Comparison of ENCODE assay signal across 8 cellular contexts in the genomic region with DNA sequence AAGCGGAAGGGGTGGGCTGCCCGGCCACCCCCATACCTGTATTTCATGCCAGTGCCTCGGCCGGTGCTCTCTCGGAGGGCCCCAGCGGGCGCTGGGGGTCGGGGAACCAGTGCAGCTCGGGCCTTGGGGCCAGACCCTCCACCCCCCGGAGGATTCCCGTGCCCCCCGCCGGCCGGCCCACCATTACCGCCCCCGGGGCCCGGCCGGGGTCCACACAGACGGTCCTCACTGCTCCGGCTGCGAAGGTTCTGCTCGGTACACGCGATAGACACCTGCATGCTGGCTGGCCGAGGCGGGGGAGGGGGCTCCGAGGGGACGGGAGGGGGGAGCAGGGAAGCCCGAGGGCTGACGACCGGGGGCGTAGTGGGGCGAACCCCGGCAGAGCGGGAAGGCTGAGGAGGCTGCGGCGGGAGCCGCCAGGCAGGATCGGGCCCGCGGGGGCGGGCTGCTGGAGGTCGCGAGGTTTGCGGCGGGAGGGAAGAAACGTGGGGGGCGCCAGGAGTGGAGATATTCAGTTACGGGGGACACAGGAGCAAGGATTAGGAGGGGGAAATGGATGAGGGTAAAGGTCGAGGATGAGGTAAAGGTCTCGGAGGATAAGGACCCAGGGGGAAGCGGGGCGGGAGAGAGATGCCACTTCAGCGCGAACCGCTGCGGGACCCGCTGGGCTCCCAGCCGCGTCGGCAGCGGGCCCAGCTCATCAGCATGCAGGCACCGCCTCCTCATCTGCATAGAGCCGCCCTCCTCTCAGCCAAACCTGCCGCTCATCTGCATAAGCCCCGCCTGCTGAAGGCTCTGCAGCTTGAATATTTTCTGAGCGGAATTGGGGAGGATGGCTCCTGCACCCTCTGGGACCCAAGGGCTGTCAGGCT. TPM values are rescaled to one million over a fixed set of nuclear protein-coding genes. Genes with fewer than 3 reads are reported as not detected.
A peak's percentile ranks its signal among the peaks of the same experiment; 100 is the strongest.
DNase-seq lines count a peak whose midpoint lies in the region; ATAC-seq and TF ChIP-seq lines count a peak whose summit lies in the region.

A gene (minus strand): TSS at position 699 of the 872 bp plus-strand sequence. CDS start 421 bp downstream, at position 278.

- CTCF ChIA-PET in activated CD4-positive, alpha-beta T cell treated with anti-CD3 and anti-CD28 coated beads, Interleukin-2, amount 10 ng/mL, durations not matched to agents 7 days and 5 days (lab: Charles Lee) = interaction anchor here (0.6 to 0.9 kb wide), 3 partner anchors 12 to 61 kb away, joined by 3 to 6 read pairs (median 4); a partner anchor contains a TSS

- DNase-seq in activated CD8-positive, alpha-beta memory T cell treated with anti-CD3 and anti-CD28 coated beads, Interleukin-2, amount 50 U/mL, for 4 hours = peak; percentile 39
- DNase-seq in activated CD8-positive, alpha-beta memory T cell treated with anti-CD3 and anti-CD28 coated beads for 24 hours = no peak
- peak; percentile 60 for DNase-seq in activated CD4-positive, alpha-beta T cell treated with anti-CD3 and anti-CD28 coated beads, Interleukin-2, amount 10 ng/mL, durations not matched to agents 7 days and 5 days
- DNase-seq in endodermal cell = peak; percentile 97
- DNase-seq in GM10266 (ENCODE audit: extremely low spot score) = no peak

- H3K27ac Mint-ChIP-seq in activated CD4-positive, alpha-beta T cell treated with anti-CD3 and anti-CD28 coated beads, Interleukin-2, amount 10 ng/mL, durations not matched to agents 7 days and 5 days = peak within 1 kb of the TSS; percentile 96
- H3K27ac Mint-ChIP-seq in endodermal cell (peak within 1 kb of the TSS; percentile 75), nephron (peak within 1 kb of the TSS; percentile 75 to 91 (median 81))

- no peak within 1 kb of the TSS for H3K9ac ChIP-seq in endodermal cell (ENCODE audit: extremely low read depth, low read length, poor library complexity, severe bottlenecking)

- no peaks in the 10 kb centered on the region for H3K27me3 Mint-ChIP-seq in activated CD4-positive, alpha-beta T cell treated with anti-CD3 and anti-CD28 coated beads, Interleukin-2, amount 10 ng/mL, durations not matched to agents 7 days and 5 days
- H3K27me3 Mint-ChIP-seq in endodermal cell (ENCODE audit: insufficient read depth) (peaks cover 53% of the 10 kb centered on the region), nephron (ENCODE audit: low read depth) (no peaks in the 10 kb centered on the region)

- peak within 1 kb of the TSS; percentile 95 for H3K4me3 ChIP-seq in endodermal cell (ENCODE audit: low read length)

- no peak within 1 kb of the TSS for H3K27ac ChIP-seq in endodermal cell (ENCODE audit: low read depth, low read length)

- no peaks in the 10 kb centered on the region for H3K9me3 Mint-ChIP-seq in activated CD4-positive, alpha-beta T cell treated with anti-CD3 and anti-CD28 coated beads, Interleukin-2, amount 10 ng/mL, durations not matched to agents 7 days and 5 days
- H3K9me3 Mint-ChIP-seq in endodermal cell (no peaks in the 10 kb centered on the region), nephron (no peaks in the 10 kb centered on the region)

- 7 to 16% methylated on average over 14 to 67 of the region's 67 CpGs for WGBS in endodermal cell (ENCODE audit: insufficient coverage in 1 of 2, insufficient read length in 1 of 2), 2 experiments

- peaks cover 18% of the 10 kb centered on the region for H3K36me3 Mint-ChIP-seq in activated CD4-positive, alpha-beta T cell treated with anti-CD3 and anti-CD28 coated beads, Interleukin-2, amount 10 ng/mL, durations not matched to agents 7 days and 5 days (ENCODE audit: low read depth)
- H3K36me3 Mint-ChIP-seq in endodermal cell (ENCODE audit: low read depth) (peaks cover 4% of the 10 kb centered on the region), nephron (ENCODE audit: low read depth) (peaks cover 8% of the 10 kb centered on the region)

- POLR2A ChIA-PET in activated CD4-positive, alpha-beta T cell treated with anti-CD3 and anti-CD28 coated beads, Interleukin-2, amount 10 ng/mL, durations not matched to agents 7 days and 5 days (lab: Charles Lee) = interaction anchor here (0.6 kb wide), 1 partner anchor 26 kb away, joined by 3 read pairs; no protein-coding TSS in a partner anchor

- H3K36me3 ChIP-seq in endodermal cell (ENCODE audit: control insufficient read depth, insufficient read depth, low read length) = peaks cover 9% of the 10 kb centered on the region

- H3K27me3 ChIP-seq in endodermal cell (ENCODE audit: control insufficient read depth, insufficient read depth, low read length, poor library complexity, severe bottlenecking) = peaks cover 28% of the 10 kb centered on the region

- no peak for ATAC-seq in HG03571 (IDR thresholded peaks at IDR 0.05; ENCODE audit: unreplicated experiment)
- ATAC-seq in HG03280 (IDR thresholded peaks at IDR 0.05; ENCODE audit: unreplicated experiment) = no peak

- H3K4me1 Mint-ChIP-seq in activated CD4-positive, alpha-beta T cell treated with anti-CD3 and anti-CD28 coated beads, Interleukin-2, amount 10 ng/mL, durations not matched to agents 7 days and 5 days = peaks cover 38% of the 10 kb centered on the region
- H3K4me1 Mint-ChIP-seq in endodermal cell (peaks cover 32% of the 10 kb centered on the region), nephron (peaks cover 31% of the 10 kb centered on the region)

- H3K4me3 Mint-ChIP-seq in activated CD4-positive, alpha-beta T cell treated with anti-CD3 and anti-CD28 coated beads, Interleukin-2, amount 10 ng/mL, durations not matched to agents 7 days and 5 days = peak within 1 kb of the TSS; percentile 94
- H3K4me3 Mint-ChIP-seq in endodermal cell = peak within 1 kb of the TSS; percentile 99
- peak within 1 kb of the TSS; percentile 95 to 98 (median 96) for H3K4me3 Mint-ChIP-seq in nephron

- H3K9me3 ChIP-seq in endodermal cell (ENCODE audit: control insufficient read depth, low read length) = no peaks in the 10 kb centered on the region

- H3K4me1 ChIP-seq in endodermal cell (ENCODE audit: control insufficient read depth, insufficient read depth, low read length) = peaks cover 5% of the 10 kb centered on the region

- no peak for TF ChIP-seq CTCF in endodermal cell (conservative IDR thresholded peaks at IDR 0.05)
- TF ChIP-seq CTCF in nephron (IDR thresholded peaks at IDR 0.05; ENCODE audit: unreplicated experiment in 3 of 3) = no peak
- TF ChIP-seq CTCF in GM10266 (IDR thresholded peaks at IDR 0.05; ENCODE audit: control insufficient read depth, insufficient read depth, low read depth, missing control alignments) = no peak

RNA-seq across cellular contexts. Expression of the gene that starts here (rescaled TPM):
- 10 to 100 TPM; 11.8 to 12.4 TPM for total RNA-seq in activated CD4-positive, alpha-beta T cell treated with anti-CD3 and anti-CD28 coated beads, Interleukin-2, amount 10 ng/mL, durations not matched to agents 7 days and 5 days
- total RNA-seq in endodermal cell = 1 to 10 TPM; 4.0 to 6.5 TPM
- 16.3 TPM for polyA plus RNA-seq in endodermal cell (2013, experiment 1 of 2)
- polyA plus RNA-seq in endodermal cell (2013, experiment 2 of 2) = 15.3 TPM

Comparison
In these comparisons a context has a peak if more than half of its experiments do, and no peak if none do; other contexts are left out.
1. DNase-seq: peak in activated CD8-positive, alpha-beta memory T cell treated with anti-CD3 and anti-CD28 coated beads, Interleukin-2, amount 50 U/mL, for 4 hours (single experiment), activated CD4-positive, alpha-beta T cell treated with anti-CD3 and anti-CD28 coated beads, Interleukin-2, amount 10 ng/mL, durations not matched to agents 7 days and 5 days (single experiment) and endodermal cell (single experiment); none in activated CD8-positive, alpha-beta memory T cell treated with anti-CD3 and anti-CD28 coated beads for 24 hours (single experiment) and GM10266 (single experiment).
2. Peak in every context shown above with its lines, with median percentiles within 50 percentile points of each other: H3K27ac Mint-ChIP-seq and H3K4me3 Mint-ChIP-seq.